Comparison of ENCODE assay signal across 1 cellular context in the genomic region with DNA sequence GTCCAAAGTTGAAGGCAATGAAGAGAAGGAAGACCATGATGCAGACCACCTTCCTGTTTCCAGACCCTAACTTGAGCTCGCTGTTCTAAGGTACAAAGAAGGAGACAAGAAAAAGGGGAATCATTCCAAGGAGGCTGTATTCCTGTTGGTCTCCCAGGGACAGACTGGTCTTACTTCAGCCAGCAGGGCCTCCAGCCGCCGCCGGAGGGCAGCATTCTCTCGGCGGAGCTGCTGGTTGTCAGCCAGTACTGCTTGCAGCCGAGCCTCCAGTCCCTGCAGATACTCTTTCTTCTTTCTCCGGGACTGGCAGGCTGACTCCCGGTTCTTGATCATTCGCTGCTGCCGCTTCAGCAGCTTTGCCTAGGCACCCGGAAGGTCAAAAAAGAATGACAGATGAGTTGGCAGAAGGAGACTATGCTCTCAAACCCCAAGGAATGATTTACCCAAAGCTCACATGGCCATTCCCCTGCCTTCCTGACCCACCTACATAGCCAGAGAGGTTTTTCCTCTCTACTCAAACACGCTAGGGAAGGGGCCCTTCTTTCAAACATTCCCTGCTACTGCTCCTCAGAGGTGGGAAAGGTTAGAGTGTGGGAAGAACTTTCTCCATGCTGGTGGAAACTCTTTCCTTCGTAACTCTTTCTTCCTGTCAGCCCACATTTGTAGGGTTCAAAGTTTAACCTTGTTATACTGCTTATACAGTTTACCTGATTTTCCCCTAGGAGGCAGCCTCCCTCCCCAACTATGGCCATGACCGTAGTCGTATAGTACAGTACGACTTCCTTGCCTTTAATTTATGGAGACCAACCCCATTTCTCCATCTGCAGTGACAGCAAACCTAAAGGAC.
A peak's percentile ranks its signal among the peaks of the same experiment; 100 is the strongest.
TF ChIP-seq lines count a peak whose summit lies in the region.

No MANE protein-coding gene starts in this region.

TF ChIP-seq in HepG2, 621 proteins besides CTCF, POLR2A, EP300 and RAD21 (continued from another document and continues in another):
- TF ChIP-seq NR2F6 (IDR thresholded peaks at IDR 0.05) (no peak), NR2F6 (CRISPR knock-in tag; IDR thresholded peaks at IDR 0.05) (no peak), ZNF124 (CRISPR knock-in tag; IDR thresholded peaks at IDR 0.05) (0 out of 2 replicates have a peak, but pooled peaks have one; percentile 38), ZNF709 (CRISPR knock-in tag; IDR thresholded peaks at IDR 0.05) (no peak), MED1 (CRISPR knock-in tag; IDR thresholded peaks at IDR 0.05) (peak; percentile 66), TFAP4 (IDR thresholded peaks at IDR 0.05; ENCODE audit: borderline replicate concordance, low read depth) (no peak; the same call in 1 of the 2 replicates), ZNF569 (CRISPR knock-in tag; IDR thresholded peaks at IDR 0.05; ENCODE audit: borderline replicate concordance) (no peak), CAMTA2 (CRISPR knock-in tag; IDR thresholded peaks at IDR 0.05; ENCODE audit: borderline replicate concordance) (no peak), DDIT3 (CRISPR knock-in tag; IDR thresholded peaks at IDR 0.05) (no peak), ELF3 (CRISPR knock-in tag; IDR thresholded peaks at IDR 0.05) (0 out of 2 replicates have a peak, but pooled peaks have one; percentile 8), ZNF691 (CRISPR knock-in tag; IDR thresholded peaks at IDR 0.05; ENCODE audit: borderline replicate concordance, low read depth) (peak; percentile 18; the same call in 1 of the 2 replicates), TFE3 (CRISPR knock-in tag; IDR thresholded peaks at IDR 0.05) (no peak), ZNF766 (CRISPR knock-in tag; IDR thresholded peaks at IDR 0.05; ENCODE audit: borderline replicate concordance) (peak; percentile 88; the same call in 1 of the 2 replicates), ZNF326 (CRISPR knock-in tag; IDR thresholded peaks at IDR 0.05; ENCODE audit: borderline replicate concordance) (no peak), IRF9 (CRISPR knock-in tag; IDR thresholded peaks at IDR 0.05; ENCODE audit: borderline replicate concordance) (peak; percentile 78; the same call in 1 of the 2 replicates), BRD4 (CRISPR knock-in tag; IDR thresholded peaks at IDR 0.05) (no peak), ZNF460 (CRISPR knock-in tag; IDR thresholded peaks at IDR 0.05; ENCODE audit: borderline replicate concordance) (no peak), HOXA5 (CRISPR knock-in tag; IDR thresholded peaks at IDR 0.05) (peak; percentile 93), ZNF143 (CRISPR knock-in tag; IDR thresholded peaks at IDR 0.05) (peak; percentile 36; the same call in 1 of the 2 replicates), PHF5A (CRISPR knock-in tag; IDR thresholded peaks at IDR 0.05; ENCODE audit: low read depth, unreplicated experiment) (no peak), ZNF878 (CRISPR knock-in tag; IDR thresholded peaks at IDR 0.05) (no peak; the same call in 1 of the 2 replicates), ZNF629 (CRISPR knock-in tag; conservative IDR thresholded peaks at IDR 0.05) (no peak), TARDBP (CRISPR knock-in tag; IDR thresholded peaks at IDR 0.05) (no peak), CREM (IDR thresholded peaks at IDR 0.05) (peak; percentile 16; the same call in 1 of the 2 replicates), CREM (CRISPR knock-in tag; IDR thresholded peaks at IDR 0.05) (no peak), HOXD1 (CRISPR knock-in tag; IDR thresholded peaks at IDR 0.05) (0 out of 2 replicates have a peak, but pooled peaks have one; percentile 58), ZNF274 (CRISPR knock-in tag; IDR thresholded peaks at IDR 0.05) (no peak), ETV6 (CRISPR knock-in tag; conservative IDR thresholded peaks at IDR 0.05) (0 out of 2 replicates have a peak, but pooled peaks have one; percentile 57), ZSCAN9 (CRISPR knock-in tag; IDR thresholded peaks at IDR 0.05; ENCODE audit: borderline replicate concordance) (peak; percentile 21; the same call in 1 of the 2 replicates), ZNF224 (CRISPR knock-in tag; IDR thresholded peaks at IDR 0.05) (no peak), ZNF558 (CRISPR knock-in tag; IDR thresholded peaks at IDR 0.05; ENCODE audit: borderline replicate concordance) (no peak), ZNF614 (CRISPR knock-in tag; IDR thresholded peaks at IDR 0.05; ENCODE audit: borderline replicate concordance) (peak; percentile 77; the same call in 1 of the 2 replicates), NFE2L1 (CRISPR knock-in tag; IDR thresholded peaks at IDR 0.05; ENCODE audit: borderline replicate concordance) (no peak), TP53 (CRISPR knock-in tag; conservative IDR thresholded peaks at IDR 0.05) (peak; percentile 81; the same call in 1 of the 2 replicates), ZC3H4 (CRISPR knock-in tag; IDR thresholded peaks at IDR 0.05; ENCODE audit: borderline replicate concordance) (no peak; the same call in 1 of the 2 replicates), ZNF720 (CRISPR knock-in tag; IDR thresholded peaks at IDR 0.05) (no peak), ZNF597 (CRISPR knock-in tag; IDR thresholded peaks at IDR 0.05) (0 out of 2 replicates have a peak, but pooled peaks have one; percentile 23), ZNF501 (CRISPR knock-in tag; IDR thresholded peaks at IDR 0.05) (peak; percentile 87), SALL2 (CRISPR knock-in tag; IDR thresholded peaks at IDR 0.05) (peak; percentile 69; the same call in 1 of the 2 replicates), NBN (conservative IDR thresholded peaks at IDR 0.05) (no peak), MLLT10 (CRISPR knock-in tag; IDR thresholded peaks at IDR 0.05) (no peak), ZMYM4 (CRISPR knock-in tag; IDR thresholded peaks at IDR 0.05) (peak; percentile 25; the same call in 1 of the 2 replicates), RBFOX2 (IDR thresholded peaks at IDR 0.05; ENCODE audit: low read depth, low read length) (peak; percentile 62), STAG1 (CRISPR knock-in tag; IDR thresholded peaks at IDR 0.05) (peak; percentile 94), RFXANK (CRISPR knock-in tag; IDR thresholded peaks at IDR 0.05) (0 out of 2 replicates have a peak, but pooled peaks have one; percentile 23), SRSF1 (optimal IDR thresholded peaks at IDR 0.05; ENCODE audit: low read depth, low read length) (no peak), MTF1 (CRISPR knock-in tag; IDR thresholded peaks at IDR 0.05) (peak; percentile 42; the same call in 1 of the 2 replicates), ZNF44 (CRISPR knock-in tag; IDR thresholded peaks at IDR 0.05) (no peak), AHR (CRISPR knock-in tag; IDR thresholded peaks at IDR 0.05) (0 out of 2 replicates have a peak, but pooled peaks have one; percentile 55)
- TF ChIP-seq, protein P1, sequence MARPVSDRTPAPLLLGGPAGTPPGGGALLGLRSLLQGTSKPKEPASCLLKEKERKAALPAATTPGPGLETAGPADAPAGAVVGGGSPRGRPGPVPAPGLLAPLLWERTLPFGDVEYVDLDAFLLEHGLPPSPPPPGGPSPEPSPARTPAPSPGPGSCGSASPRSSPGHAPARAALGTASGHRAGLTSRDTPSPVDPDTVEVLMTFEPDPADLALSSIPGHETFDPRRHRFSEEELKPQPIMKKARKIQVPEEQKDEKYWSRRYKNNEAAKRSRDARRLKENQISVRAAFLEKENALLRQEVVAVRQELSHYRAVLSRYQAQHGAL (CRISPR knock-in tag; IDR thresholded peaks at IDR 0.05; ENCODE audit: not compliant biosample characterization) = no peak
- TF ChIP-seq, protein P2, sequence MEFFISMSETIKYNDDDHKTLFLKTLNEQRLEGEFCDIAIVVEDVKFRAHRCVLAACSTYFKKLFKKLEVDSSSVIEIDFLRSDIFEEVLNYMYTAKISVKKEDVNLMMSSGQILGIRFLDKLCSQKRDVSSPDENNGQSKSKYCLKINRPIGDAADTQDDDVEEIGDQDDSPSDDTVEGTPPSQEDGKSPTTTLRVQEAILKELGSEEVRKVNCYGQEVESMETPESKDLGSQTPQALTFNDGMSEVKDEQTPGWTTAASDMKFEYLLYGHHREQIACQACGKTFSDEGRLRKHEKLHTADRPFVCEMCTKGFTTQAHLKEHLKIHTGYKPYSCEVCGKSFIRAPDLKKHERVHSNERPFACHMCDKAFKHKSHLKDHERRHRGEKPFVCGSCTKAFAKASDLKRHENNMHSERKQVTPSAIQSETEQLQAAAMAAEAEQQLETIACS (CRISPR knock-in tag; IDR thresholded peaks at IDR 0.05) = no peak
- TF ChIP-seq, protein P3, sequence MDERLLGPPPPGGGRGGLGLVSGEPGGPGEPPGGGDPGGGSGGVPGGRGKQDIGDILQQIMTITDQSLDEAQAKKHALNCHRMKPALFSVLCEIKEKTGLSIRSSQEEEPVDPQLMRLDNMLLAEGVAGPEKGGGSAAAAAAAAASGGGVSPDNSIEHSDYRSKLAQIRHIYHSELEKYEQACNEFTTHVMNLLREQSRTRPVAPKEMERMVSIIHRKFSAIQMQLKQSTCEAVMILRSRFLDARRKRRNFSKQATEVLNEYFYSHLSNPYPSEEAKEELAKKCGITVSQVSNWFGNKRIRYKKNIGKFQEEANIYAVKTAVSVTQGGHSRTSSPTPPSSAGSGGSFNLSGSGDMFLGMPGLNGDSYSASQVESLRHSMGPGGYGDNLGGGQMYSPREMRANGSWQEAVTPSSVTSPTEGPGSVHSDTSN (CRISPR knock-in tag; IDR thresholded peaks at IDR 0.05) = no peak
- TF ChIP-seq, protein P4, sequence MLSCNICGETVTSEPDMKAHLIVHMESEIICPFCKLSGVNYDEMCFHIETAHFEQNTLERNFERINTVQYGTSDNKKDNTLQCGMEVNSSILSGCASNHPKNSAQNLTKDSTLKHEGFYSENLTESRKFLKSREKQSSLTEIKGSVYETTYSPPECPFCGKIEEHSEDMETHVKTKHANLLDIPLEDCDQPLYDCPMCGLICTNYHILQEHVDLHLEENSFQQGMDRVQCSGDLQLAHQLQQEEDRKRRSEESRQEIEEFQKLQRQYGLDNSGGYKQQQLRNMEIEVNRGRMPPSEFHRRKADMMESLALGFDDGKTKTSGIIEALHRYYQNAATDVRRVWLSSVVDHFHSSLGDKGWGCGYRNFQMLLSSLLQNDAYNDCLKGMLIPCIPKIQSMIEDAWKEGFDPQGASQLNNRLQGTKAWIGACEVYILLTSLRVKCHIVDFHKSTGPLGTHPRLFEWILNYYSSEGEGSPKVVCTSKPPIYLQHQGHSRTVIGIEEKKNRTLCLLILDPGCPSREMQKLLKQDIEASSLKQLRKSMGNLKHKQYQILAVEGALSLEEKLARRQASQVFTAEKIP (CRISPR knock-in tag; IDR thresholded peaks at IDR 0.05; ENCODE audit: borderline replicate concordance) = no peak
- TF ChIP-seq, protein P5, sequence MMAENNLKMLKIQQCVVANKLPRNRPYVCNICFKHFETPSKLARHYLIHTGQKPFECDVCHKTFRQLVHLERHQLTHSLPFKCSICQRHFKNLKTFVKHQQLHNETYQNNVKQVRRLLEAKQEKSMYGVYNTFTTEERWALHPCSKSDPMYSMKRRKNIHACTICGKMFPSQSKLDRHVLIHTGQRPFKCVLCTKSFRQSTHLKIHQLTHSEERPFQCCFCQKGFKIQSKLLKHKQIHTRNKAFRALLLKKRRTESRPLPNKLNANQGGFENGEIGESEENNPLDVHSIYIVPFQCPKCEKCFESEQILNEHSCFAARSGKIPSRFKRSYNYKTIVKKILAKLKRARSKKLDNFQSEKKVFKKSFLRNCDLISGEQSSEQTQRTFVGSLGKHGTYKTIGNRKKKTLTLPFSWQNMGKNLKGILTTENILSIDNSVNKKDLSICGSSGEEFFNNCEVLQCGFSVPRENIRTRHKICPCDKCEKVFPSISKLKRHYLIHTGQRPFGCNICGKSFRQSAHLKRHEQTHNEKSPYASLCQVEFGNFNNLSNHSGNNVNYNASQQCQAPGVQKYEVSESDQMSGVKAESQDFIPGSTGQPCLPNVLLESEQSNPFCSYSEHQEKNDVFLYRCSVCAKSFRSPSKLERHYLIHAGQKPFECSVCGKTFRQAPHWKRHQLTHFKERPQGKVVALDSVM (CRISPR knock-in tag; IDR thresholded peaks at IDR 0.05) = peak; percentile 15; the same call in 1 of the 2 replicates
